In the genomic region with DNA sequence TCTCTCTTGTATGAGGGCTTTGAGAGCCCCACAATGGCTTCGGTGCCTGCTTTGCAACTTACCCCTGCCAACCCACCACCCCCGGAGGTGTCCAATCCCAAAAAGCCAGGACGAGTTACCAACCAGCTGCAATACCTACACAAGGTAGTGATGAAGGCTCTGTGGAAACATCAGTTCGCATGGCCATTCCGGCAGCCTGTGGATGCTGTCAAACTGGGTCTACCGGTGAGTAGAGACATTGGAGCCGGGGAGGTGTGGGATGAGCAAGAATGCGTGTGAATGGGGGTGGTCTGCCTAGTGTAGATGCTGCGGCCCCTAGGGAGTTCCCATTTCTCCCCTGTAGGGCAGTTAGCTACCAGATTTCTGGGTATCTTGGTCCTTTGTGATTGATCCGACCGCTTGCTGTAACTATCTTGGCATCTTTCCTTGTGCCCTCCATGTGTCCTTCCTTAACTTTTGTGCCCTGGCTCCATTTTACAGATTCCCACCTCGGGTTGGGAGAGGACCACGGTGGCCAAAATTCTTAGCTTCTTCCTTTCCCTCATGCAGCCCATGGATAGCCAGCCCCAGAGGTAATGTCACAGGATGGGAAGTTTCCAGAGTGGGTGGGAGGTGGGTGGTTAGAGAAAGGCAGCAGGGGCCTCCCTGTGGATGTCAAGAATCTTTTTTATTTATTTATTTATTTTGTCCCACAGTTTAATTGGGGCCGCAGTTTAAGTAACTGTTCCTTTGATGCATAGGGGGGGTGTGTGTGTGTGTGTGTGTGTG, we compare ENCODE assay signal across 8 cellular contexts. TPM values are rescaled to one million over a fixed set of nuclear protein-coding genes. Genes with fewer than 3 reads are reported as not detected.
DNase-seq lines count a peak whose midpoint lies in the region; ATAC-seq lines count a peak whose summit lies in the region.

No MANE protein-coding gene starts in this region.

- no peak overlapping the region for H2BK12ac ChIP-seq in neuronal stem cell (ENCODE audit: low read length)

- H3K4me1 Mint-ChIP-seq in CD8-positive, alpha-beta memory T cell: peaks cover 47 to 58% (median 58%) of the 10 kb centered on the region in 3 donors
- H3K4me1 Mint-ChIP-seq in effector memory CD8-positive, alpha-beta T cell (ENCODE audit: low read depth in 2 of 2): peaks cover 55 to 76% of the 10 kb centered on the region in 2 donors

- no peak overlapping the region for H2BK120ac ChIP-seq in neuronal stem cell (ENCODE audit: low read depth, low read length)

- CTCF ChIA-PET in CD8-positive, alpha-beta memory T cell (lab: Charles Lee): interaction anchor here (1.2 to 16.7 kb wide), 11 partner anchors 11 to 297 kb away, joined by 3 to 270 read pairs (median 6); a partner anchor contains a TSS

- H3K36me3 ChIP-seq in CD8-positive, alpha-beta memory T cell (ENCODE audit: insufficient read depth, low read length): peaks cover 59% of the 10 kb centered on the region
- peaks cover 57 to 81% of the 10 kb centered on the region in 2 donors for H3K36me3 ChIP-seq in neuronal stem cell (replicated peaks in 1 of 2; ENCODE audit: control insufficient read depth in 2 of 2, insufficient read depth in 2 of 2, low read length in 2 of 2)

- DNase-seq in CD8-positive, alpha-beta memory T cell: no peak
- DNase-seq in NCI-H69 (lab: John Stamatoyannopoulos, UW) (peak; percentile 31), neuronal stem cell (ENCODE audit: low spot score) (no peak), activated gamma-delta T cell (lab: John Stamatoyannopoulos, UW) (no peak), NCI-H1092 (lab: John Stamatoyannopoulos, UW) (no peak), NCI-H510A treated with DMSO at 0.1 percent for 48 hours (lab: John Stamatoyannopoulos, UW) (no peak)
- no peak for DNase-seq in effector memory CD8-positive, alpha-beta T cell

- POLR2A ChIA-PET in CD8-positive, alpha-beta memory T cell (lab: Charles Lee): interaction anchor here (0.7 to 8.8 kb wide), 12 partner anchors 10 to 136 kb away, joined by 3 to 164 read pairs (median 6); a partner anchor contains a TSS

- H3K14ac ChIP-seq in neuronal stem cell (ENCODE audit: low read length): no peak overlapping the region

- peaks cover 0 to 3% (median 0%) of the 10 kb centered on the region in 5 donors for H3K9me3 Mint-ChIP-seq in CD8-positive, alpha-beta memory T cell
- H3K9me3 Mint-ChIP-seq in effector memory CD8-positive, alpha-beta T cell: no peaks in the 10 kb centered on the region

- peak overlapping the region; percentile 84 for H3K27ac ChIP-seq in CD8-positive, alpha-beta memory T cell (ENCODE audit: low read depth, low read length)
- H3K27ac ChIP-seq in neuronal stem cell (replicated peaks; ENCODE audit: low read length): no peak overlapping the region

- no peak overlapping the region for H2BK15ac ChIP-seq in neuronal stem cell (ENCODE audit: low read length)

- no CpG with 5 or more reads among the region's 14 CpGs for WGBS in neuronal stem cell (ENCODE audit: extremely low coverage in 2 of 2, insufficient read length in 2 of 2, insufficient replicate concordance in 1 of 2), 2 donors

- ATAC-seq in effector memory CD8-positive, alpha-beta T cell (replicated peaks): no peak
- no peak for ATAC-seq in GM18867 (IDR thresholded peaks at IDR 0.05; ENCODE audit: unreplicated experiment)

- peak overlapping the region; percentile 85 to 100 (median 99) for H3K27ac Mint-ChIP-seq in CD8-positive, alpha-beta memory T cell
- peak overlapping the region; percentile 94 to 98 for H3K27ac Mint-ChIP-seq in effector memory CD8-positive, alpha-beta T cell

- no peak overlapping the region for H4K8ac ChIP-seq in neuronal stem cell (ENCODE audit: low read depth, low read length)

- H2BK5ac ChIP-seq in neuronal stem cell (ENCODE audit: low read length): no peak overlapping the region

- H3K4ac ChIP-seq in neuronal stem cell (ENCODE audit: low read length): no peak overlapping the region

- peak overlapping the region; percentile 96 to 100 (median 97) for H3K4me3 Mint-ChIP-seq in CD8-positive, alpha-beta memory T cell
- peak overlapping the region; percentile 88 to 94 for H3K4me3 Mint-ChIP-seq in effector memory CD8-positive, alpha-beta T cell

- no peaks in the 10 kb centered on the region for H3K9me3 ChIP-seq in CD8-positive, alpha-beta memory T cell (ENCODE audit: low read length)
- H3K9me3 ChIP-seq in neuronal stem cell (replicated peaks in 1 of 2; ENCODE audit: control insufficient read depth in 2 of 2, insufficient read depth in 1 of 2, low read depth in 1 of 2, low read length in 2 of 2): no peaks in the 10 kb centered on the region

- no peak overlapping the region for H4K91ac ChIP-seq in neuronal stem cell (ENCODE audit: low read depth, low read length, poor library complexity)

- peak overlapping the region; percentile 83 for H3K4me2 ChIP-seq in neuronal stem cell (ENCODE audit: insufficient read depth, low read length, poor library complexity, severe bottlenecking)

- peak overlapping the region; percentile 77 for H3K4me3 ChIP-seq in CD8-positive, alpha-beta memory T cell (ENCODE audit: low read length)
- H3K4me3 ChIP-seq in neuronal stem cell (ENCODE audit: low read length in 2 of 2): peak overlapping the region; percentile 81 to 83

- H3K79me1 ChIP-seq in neuronal stem cell (ENCODE audit: low read depth, low read length): peaks cover 5% of the 10 kb centered on the region

- H3K36me3 Mint-ChIP-seq in CD8-positive, alpha-beta memory T cell: peaks cover 32 to 97% (median 32%) of the 10 kb centered on the region in 3 donors
- peaks cover 97% of the 10 kb centered on the region for H3K36me3 Mint-ChIP-seq in effector memory CD8-positive, alpha-beta T cell (ENCODE audit: insufficient read depth)

- H3K27me3 ChIP-seq in CD8-positive, alpha-beta memory T cell (ENCODE audit: insufficient read depth, low read length, poor library complexity, severe bottlenecking): no peaks in the 10 kb centered on the region
- H3K27me3 ChIP-seq in neuronal stem cell (ENCODE audit: control insufficient read depth in 3 of 3, insufficient read depth in 3 of 3, low read depth in 1 of 3, low read length in 3 of 3): no peaks in the 10 kb centered on the region

- no peak overlapping the region for H2AFZ ChIP-seq in neuronal stem cell (ENCODE audit: low read length)

- no peak overlapping the region for H3K23ac ChIP-seq in neuronal stem cell (ENCODE audit: low read depth, low read length, poor library complexity)

- peak overlapping the region; percentile 81 for H3K9ac ChIP-seq in neuronal stem cell (ENCODE audit: low read depth, low read length, poor library complexity)

- H3K18ac ChIP-seq in neuronal stem cell (ENCODE audit: low read length): no peak overlapping the region

- H3K4me1 ChIP-seq in CD8-positive, alpha-beta memory T cell (ENCODE audit: insufficient read depth, low read length): peaks cover 43% of the 10 kb centered on the region
- peaks cover 3 to 7% of the 10 kb centered on the region in 2 donors for H3K4me1 ChIP-seq in neuronal stem cell (ENCODE audit: control insufficient read depth in 2 of 2, insufficient read depth in 1 of 2, low read depth in 1 of 2, low read length in 2 of 2)

- H3K27me3 Mint-ChIP-seq in CD8-positive, alpha-beta memory T cell: peaks cover 0 to 16% of the 10 kb centered on the region in 2 donors
- H3K27me3 Mint-ChIP-seq in effector memory CD8-positive, alpha-beta T cell: no peaks in the 10 kb centered on the region

- no peak overlapping the region for H2AK5ac ChIP-seq in neuronal stem cell (ENCODE audit: low read depth, low read length)

RNA-seq across cellular contexts. Expression of a gene that starts 6.3 kb away (rescaled TPM):
- total RNA-seq in CD8-positive, alpha-beta memory T cell: 100 to 1,000 TPM; 373 to 387 TPM
- 89.9 TPM for polyA plus RNA-seq in CD8-positive, alpha-beta memory T cell
- polyA plus RNA-seq in neuronal stem cell (2013, experiment 1 of 2): 180 TPM
- 181 TPM for polyA plus RNA-seq in neuronal stem cell (2013, experiment 2 of 2)

RNA-seq across cellular contexts. Expression of a gene that starts 21.8 kb away (rescaled TPM):
- total RNA-seq in CD8-positive, alpha-beta memory T cell: 10 to 100 TPM; 14.0 to 16.5 TPM
- 35.0 TPM for polyA plus RNA-seq in CD8-positive, alpha-beta memory T cell
- 18.7 TPM for polyA plus RNA-seq in neuronal stem cell (2013, experiment 1 of 2)
- 18.3 TPM for polyA plus RNA-seq in neuronal stem cell (2013, experiment 2 of 2)

RNA-seq across cellular contexts. Expression of a gene that starts 33.9 kb away (rescaled TPM):
- 1 to 10 TPM; 4.3 to 5.3 TPM for total RNA-seq in CD8-positive, alpha-beta memory T cell
- 25.6 TPM for polyA plus RNA-seq in CD8-positive, alpha-beta memory T cell
- 4.8 TPM for polyA plus RNA-seq in neuronal stem cell (2013, experiment 1 of 2)
- 5.1 TPM for polyA plus RNA-seq in neuronal stem cell (2013, experiment 2 of 2)

RNA-seq across cellular contexts. Expression of a gene that starts 34.7 kb away (rescaled TPM):
- total RNA-seq in CD8-positive, alpha-beta memory T cell: 1 to 10 TPM; 6.7 to 6.9 TPM
- 12.0 TPM for polyA plus RNA-seq in CD8-positive, alpha-beta memory T cell
- 12.8 TPM for polyA plus RNA-seq in neuronal stem cell (2013, experiment 1 of 2)
- polyA plus RNA-seq in neuronal stem cell (2013, experiment 2 of 2): 13.6 TPM
